In genomic region chr4:122423246-122423645, GRCh38 we compare ENCODE assay signal across 27 cellular contexts. TPM values are rescaled to one million over a fixed set of nuclear protein-coding genes. Genes with fewer than 3 reads are reported as not detected.
"Had no signal": no experiment of that assay in that cellular context is flagged by ENCODE, and none has a peak within 500 bp of the region (broad histone marks: within the 10 kb centered on the region; RNA-seq: fewer than 3 reads in every experiment).

No MANE protein-coding gene starts in this region.

- DNase-seq: cerebellar nuclear complex; colonic mucosa; dermis blood vessel endothelial cell; heart left ventricle; hippocampal formation; left colon; left ventricle myocardium superior; mesendoderm; naive thymus-derived CD4-positive, alpha-beta T cell; nephron progenitor cell; psoas muscle; retina; right lobe of liver; stimulated activated CD4-positive, alpha-beta T cell treated with anti-CD3 and anti-CD28 coated beads, Interleukin-2, amount 100 ng/mL, for 24 hours; stimulated activated naive CD4-positive, alpha-beta T cell treated with Interleukin-2 at 50 U/mL for 16 hours; thyroid gland had no signal

- H3K4me1 ChIP-seq: colonic mucosa, heart left ventricle, psoas muscle, right lobe of liver, suprapubic skin, thyroid gland had no signal

- H3K9me3 Mint-ChIP-seq: nephron progenitor cell, type B pancreatic cell had no signal

- ATAC-seq: heart left ventricle; left colon; left ventricle myocardium superior; naive thymus-derived CD4-positive, alpha-beta T cell; psoas muscle; right lobe of liver had no signal

- H3K36me3 ChIP-seq: colonic mucosa, heart left ventricle, right lobe of liver, suprapubic skin, thyroid gland had no signal

- H3K27me3 Mint-ChIP-seq: naive thymus-derived CD4-positive, alpha-beta T cell; type B pancreatic cell had no signal

- H3K4me3 Mint-ChIP-seq: naive thymus-derived CD4-positive, alpha-beta T cell; nephron progenitor cell; type B pancreatic cell had no signal

- H3K27ac Mint-ChIP-seq: naive thymus-derived CD4-positive, alpha-beta T cell; nephron progenitor cell; type B pancreatic cell had no signal

- H3K36me3 Mint-ChIP-seq: type B pancreatic cell had no signal

- H3K27ac ChIP-seq: colonic mucosa, heart left ventricle, psoas muscle, right lobe of liver, skin epidermis, suprapubic skin, thyroid gland had no signal

- H3K4me3 ChIP-seq: colonic mucosa, heart left ventricle, lung, psoas muscle, right lobe of liver, skin epidermis, suprapubic skin, thyroid gland had no signal

- H3K9me3 ChIP-seq: colonic mucosa, psoas muscle, right lobe of liver, thyroid gland had no signal

- H3K27me3 ChIP-seq: colonic mucosa, right lobe of liver, suprapubic skin, thyroid gland had no signal

- H3K4me1 Mint-ChIP-seq: nephron progenitor cell had no signal

RNA-seq across cellular contexts. Expression of gene IL2, which starts 33.3 kb away (rescaled TPM):
- total RNA-seq: dermis blood vessel endothelial cell, epithelial cell of proximal tubule, fibroblast of lung, frontal cortex, glomerular endothelial cell, heart left ventricle, kidney epithelial cell, left colon, left ventricle myocardium superior, omental fat pad, psoas muscle, right lobe of liver, suprapubic skin, thyroid gland had no signal
- polyA plus RNA-seq: fibroblast of lung; heart left ventricle; lung; naive thymus-derived CD4-positive, alpha-beta T cell; psoas muscle had no signal

RNA-seq across cellular contexts. Expression of gene ADAD1, which starts 44.4 kb away (rescaled TPM):
- total RNA-seq: colonic mucosa; dermis blood vessel endothelial cell; epithelial cell of proximal tubule; fibroblast of lung; glomerular endothelial cell; heart left ventricle; kidney epithelial cell; left colon; left ventricle myocardium superior; lung; mononuclear cell; naive thymus-derived CD4-positive, alpha-beta T cell; omental fat pad; psoas muscle; right lobe of liver; suprapubic skin had no signal
- polyA plus RNA-seq: fibroblast of lung; heart left ventricle; lung; naive thymus-derived CD4-positive, alpha-beta T cell; psoas muscle had no signal
